ENCODE assay signal across 16 cellular contexts in genomic region chr2:9721346-9721745, GRCh38.
A peak's percentile ranks its signal among the peaks of the same experiment; 100 is the strongest.
DNase-seq lines count a peak whose midpoint lies in the region; ATAC-seq, FAIRE-seq and TF ChIP-seq lines count a peak whose summit lies in the region.
"Had no signal": no experiment of that assay in that cellular context is flagged by ENCODE, and none has a peak within 500 bp of the region (broad histone marks: within the 10 kb centered on the region; RNA-seq: fewer than 3 reads in every experiment).

No MANE protein-coding gene starts in this region.

- H2AFZ ChIP-seq in Karpas-422 (ENCODE audit: low read length) (no peak overlapping the region), K562 (ENCODE audit: low read depth, low read length) (peak overlapping the region; percentile 84), neural progenitor cell (replicated peaks) (peak overlapping the region; percentile 1)
- H2AFZ ChIP-seq: PC-9 had no signal

- no peaks in the 10 kb centered on the region for H3K36me3 ChIP-seq in BLaER1 treated with 17β-estradiol and CSF1 and Interleukin-3, amounts not matched to agents 10 nM and 100 nM
- H3K36me3 ChIP-seq in Karpas-422 (ENCODE audit: insufficient read depth, low read length) (no peaks in the 10 kb centered on the region), K562 (ENCODE audit: control insufficient read depth, insufficient read depth, low read length) (no peaks in the 10 kb centered on the region), neural progenitor cell (no peaks in the 10 kb centered on the region), MG63 (no peaks in the 10 kb centered on the region)
- H3K36me3 ChIP-seq: SJSA1 had no signal

- no peaks in the 10 kb centered on the region for H3K36me3 Mint-ChIP-seq in neural progenitor cell
- H3K36me3 Mint-ChIP-seq: CD14-positive monocyte had no signal

- POLR2A ChIA-PET in K562 (lab: Yijun Ruan, JAX) (no interaction called here), RWPE1 (lab: Yijun Ruan, JAX; ENCODE audit: low non-redundant PET) (no interaction called here)

- 18% methylated on average over 7 of the region's 7 CpGs for WGBS in K562 (ENCODE audit: insufficient coverage, low coverage, missing lambda C conversion rate)

- peaks cover 2% of the 10 kb centered on the region for H3K9me3 Mint-ChIP-seq in neural progenitor cell
- H3K9me3 Mint-ChIP-seq: CD14-positive monocyte, H9, IgD-negative memory B cell had no signal

- no peak for TF ChIP-seq CTCF in K562 (IDR thresholded peaks at IDR 0.05 in 2 of 3, conservative IDR thresholded peaks at IDR 0.05 in 1 of 3; ENCODE audit: insufficient read depth in 2 of 3, low read depth in 1 of 3, low read length in 3 of 3)
- TF ChIP-seq CTCF in neural progenitor cell (IDR thresholded peaks at IDR 0.05) = no peak
- TF ChIP-seq CTCF in RWPE1 (conservative IDR thresholded peaks at IDR 0.05; ENCODE audit: low read depth) = no peak

- peaks cover 0 to 12% (median 4%) of the 10 kb centered on the region in 11 experiments; a peak in 9 of 22 replicates for H3K9me3 ChIP-seq in BLaER1 treated with 17β-estradiol and CSF1 and Interleukin-3, amounts not matched to agents 10 nM and 100 nM (replicated peaks in 1 of 11)
- no peaks in the 10 kb centered on the region for H3K9me3 ChIP-seq in Karpas-422 (ENCODE audit: low read length)
- H3K9me3 ChIP-seq in K562 (replicated peaks; ENCODE audit: control insufficient read depth, insufficient read depth, low read depth, low read length) = no peaks in the 10 kb centered on the region
- H3K9me3 ChIP-seq in neural progenitor cell (ENCODE audit: low read depth) = no peaks in the 10 kb centered on the region
- H3K9me3 ChIP-seq in MG63 = no peaks in the 10 kb centered on the region
- H3K9me3 ChIP-seq: SJSA1 had no signal

- H3K4me2 ChIP-seq in BLaER1 treated with 17β-estradiol and CSF1 and Interleukin-3, amounts not matched to agents 10 nM and 100 nM = peak overlapping the region; percentile 74 to 89 (median 81)
- H3K4me2 ChIP-seq in Karpas-422 (ENCODE audit: low read depth, low read length, poor library complexity, severe bottlenecking) (peak overlapping the region; percentile 56), K562 (ENCODE audit: insufficient read depth, low read length) (peak overlapping the region; percentile 69), neural progenitor cell (no peak overlapping the region)
- H3K4me2 ChIP-seq: PC-9 had no signal

- H3K4me3 Mint-ChIP-seq in neural progenitor cell = no peak overlapping the region
- H3K4me3 Mint-ChIP-seq: CD14-positive monocyte, H9 had no signal

- H3F3A ChIP-seq in neural progenitor cell (ENCODE audit: low read depth) = no peaks in the 10 kb centered on the region

- ATAC-seq in K562 = peak; percentile 80

- no TSS peak for BruUV-seq in K562 (replicated peaks; lab: Mats Ljungman, UMichigan)

- CTCF ChIA-PET in K562 (lab: Yijun Ruan, JAX; ENCODE audit: low intra/inter-chr PET ratio) (no interaction called here), RWPE1 (lab: Yijun Ruan, JAX) (no interaction called here)

- DNase-seq in Karpas-422 (no peak), K562 (ENCODE audit: extremely low read depth in 1 of 4, low spot score in 3 of 4) (peak in 1 of 4 experiments; percentile 45), neural progenitor cell (ENCODE audit: low spot score) (no peak), A172 (ENCODE audit: low spot score) (no peak), RWPE1 (ENCODE audit: low spot score) (no peak), MG63 (no peak)
- DNase-seq: DND-41, H9, NCI-H2107, NCI-H510A, PC-9 had no signal

- FAIRE-seq in K562 (lab: Jason Lieb, UNC) = peak; percentile 87
- FAIRE-seq: G401.6 had no signal

- TF ChIP-seq RAD21 in K562 (CRISPR knock-in tag; conservative IDR thresholded peaks at IDR 0.05 in 1 of 2, IDR thresholded peaks at IDR 0.05 in 1 of 2) = peak in 1 of 2 experiments; percentile 6; a peak in 1 of 4 replicates

- peaks cover 26% of the 10 kb centered on the region for H3K4me1 Mint-ChIP-seq in neural progenitor cell
- H3K4me1 Mint-ChIP-seq: H9 had no signal

- H3K9me2 ChIP-seq in Karpas-422 (replicated peaks; ENCODE audit: insufficient read depth, low read length) = no peaks in the 10 kb centered on the region

- peak overlapping the region in 7 of 11 experiments; percentile 17 to 52 (median 30); a peak in 13 of 22 replicates for H3K27ac ChIP-seq in BLaER1 treated with 17β-estradiol and CSF1 and Interleukin-3, amounts not matched to agents 10 nM and 100 nM
- H3K27ac ChIP-seq in Karpas-422 (ENCODE audit: low read length) (no peak overlapping the region), K562 (ENCODE audit: extremely low read depth, low read depth, low read length) (no peak overlapping the region), neural progenitor cell (no peak overlapping the region), RWPE1 (no peak overlapping the region)
- H3K27ac ChIP-seq: PC-9, SJSA1 had no signal

- H3K9me1 ChIP-seq in K562 (ENCODE audit: control insufficient read depth, insufficient read depth, low read length) = no peaks in the 10 kb centered on the region

- no peaks in the 10 kb centered on the region for H3K27me3 ChIP-seq in BLaER1 treated with 17β-estradiol and CSF1 and Interleukin-3, amounts not matched to agents 10 nM and 100 nM
- no peaks in the 10 kb centered on the region for H3K27me3 ChIP-seq in Karpas-422 (ENCODE audit: low read length)
- no peaks in the 10 kb centered on the region for H3K27me3 ChIP-seq in K562 (ENCODE audit: control insufficient read depth in 2 of 2, insufficient read depth in 2 of 2, low read length in 2 of 2)
- no peaks in the 10 kb centered on the region for H3K27me3 ChIP-seq in neural progenitor cell
- H3K27me3 ChIP-seq in MG63 = no peaks in the 10 kb centered on the region
- H3K27me3 ChIP-seq: SJSA1 had no signal

- H3K9ac ChIP-seq in BLaER1 treated with 17β-estradiol and CSF1 and Interleukin-3, amounts not matched to agents 10 nM and 100 nM = peak overlapping the region in 8 of 11 experiments; percentile 7 to 54 (median 29); a peak in 10 of 22 replicates
- no peak overlapping the region for H3K9ac ChIP-seq in Karpas-422 (ENCODE audit: low read length)
- peak overlapping the region; percentile 6 to 37; a peak in 1 of 4 replicates for H3K9ac ChIP-seq in K562 (ENCODE audit: insufficient read depth in 1 of 2, low read depth in 2 of 2, low read length in 2 of 2)
- H3K9ac ChIP-seq in neural progenitor cell = no peak overlapping the region

- H3K4me1 ChIP-seq in BLaER1 treated with 17β-estradiol and CSF1 and Interleukin-3, amounts not matched to agents 10 nM and 100 nM = peaks cover 17 to 55% (median 42%) of the 10 kb centered on the region in 10 experiments
- H3K4me1 ChIP-seq in Karpas-422 (ENCODE audit: low read length) (peaks cover 24% of the 10 kb centered on the region), K562 (replicated peaks in 1 of 2; ENCODE audit: control insufficient read depth in 2 of 2, insufficient read depth in 2 of 2, low read length in 2 of 2) (peaks cover 4 to 5% of the 10 kb centered on the region in 2 experiments; a peak in 4 of 5 replicates), neural progenitor cell (no peaks in the 10 kb centered on the region)
- H3K4me1 ChIP-seq: SJSA1 had no signal

- in situ Hi-C loops in K562 (cut with MboI) = no loop called here

- H3K4me3 ChIP-seq in BLaER1 treated with 17β-estradiol and CSF1 and Interleukin-3, amounts not matched to agents 10 nM and 100 nM = peak overlapping the region in 1 of 10 experiments; percentile 7; a peak in 2 of 20 replicates
- H3K4me3 ChIP-seq in Karpas-422 (ENCODE audit: low read length) (peak overlapping the region; percentile 40), K562 (no peak overlapping the region), neural progenitor cell (no peak overlapping the region), MG63 (no peak overlapping the region)
- H3K4me3 ChIP-seq: PC-9, SJSA1 had no signal

- no peak for TF ChIP-seq POLR2A in K562 (conservative IDR thresholded peaks at IDR 0.05)

- H3K79me2 ChIP-seq in Karpas-422 (ENCODE audit: low read length) (no peaks in the 10 kb centered on the region), K562 (ENCODE audit: control insufficient read depth, insufficient read depth, low read length) (no peaks in the 10 kb centered on the region), neural progenitor cell (ENCODE audit: low read depth) (no peaks in the 10 kb centered on the region)

- peaks cover 2% of the 10 kb centered on the region for H3K27me3 Mint-ChIP-seq in neural progenitor cell (ENCODE audit: insufficient read depth, low read depth)

- no peaks in the 10 kb centered on the region for H4K20me1 ChIP-seq in BLaER1 treated with 17β-estradiol and CSF1 and Interleukin-3, amounts not matched to agents 10 nM and 100 nM
- H4K20me1 ChIP-seq in Karpas-422 (ENCODE audit: insufficient read depth, low read depth, low read length) (no peaks in the 10 kb centered on the region), K562 (replicated peaks; ENCODE audit: control insufficient read depth, insufficient read depth, low read length) (no peaks in the 10 kb centered on the region), neural progenitor cell (ENCODE audit: low read depth) (no peaks in the 10 kb centered on the region)

- intact Hi-C loops in K562 (cut with micrococcal nuclease) = no loop called here

- H3K27ac Mint-ChIP-seq in neural progenitor cell = peak overlapping the region; percentile 3
- H3K27ac Mint-ChIP-seq: CD14-positive monocyte, H9 had no signal

- no peak for TF ChIP-seq EP300 in K562 (IDR thresholded peaks at IDR 0.05; ENCODE audit: low read length)

TF ChIP-seq in K562, 482 proteins besides CTCF, POLR2A, EP300 and RAD21 (continues in another document):
- TF ChIP-seq ZBTB9 (CRISPR knock-in tag; IDR thresholded peaks at IDR 0.05) = no peak

Comparison
In these comparisons a context has a peak if more than half of its experiments do, and no peak if none do; other contexts are left out.
1. H3K27ac ChIP-seq: peak in BLaER1 treated with 17β-estradiol and CSF1 and Interleukin-3, amounts not matched to agents 10 nM and 100 nM (7 of 11); none in Karpas-422 (single experiment), K562 (single experiment), neural progenitor cell (single experiment) and RWPE1 (single experiment).
2. H3K9ac ChIP-seq: peak in BLaER1 treated with 17β-estradiol and CSF1 and Interleukin-3, amounts not matched to agents 10 nM and 100 nM (8 of 11) and K562 (2 of 2); none in Karpas-422 (single experiment) and neural progenitor cell (single experiment).